8 cellular contexts compared by ENCODE assay signal in the genomic region with DNA sequence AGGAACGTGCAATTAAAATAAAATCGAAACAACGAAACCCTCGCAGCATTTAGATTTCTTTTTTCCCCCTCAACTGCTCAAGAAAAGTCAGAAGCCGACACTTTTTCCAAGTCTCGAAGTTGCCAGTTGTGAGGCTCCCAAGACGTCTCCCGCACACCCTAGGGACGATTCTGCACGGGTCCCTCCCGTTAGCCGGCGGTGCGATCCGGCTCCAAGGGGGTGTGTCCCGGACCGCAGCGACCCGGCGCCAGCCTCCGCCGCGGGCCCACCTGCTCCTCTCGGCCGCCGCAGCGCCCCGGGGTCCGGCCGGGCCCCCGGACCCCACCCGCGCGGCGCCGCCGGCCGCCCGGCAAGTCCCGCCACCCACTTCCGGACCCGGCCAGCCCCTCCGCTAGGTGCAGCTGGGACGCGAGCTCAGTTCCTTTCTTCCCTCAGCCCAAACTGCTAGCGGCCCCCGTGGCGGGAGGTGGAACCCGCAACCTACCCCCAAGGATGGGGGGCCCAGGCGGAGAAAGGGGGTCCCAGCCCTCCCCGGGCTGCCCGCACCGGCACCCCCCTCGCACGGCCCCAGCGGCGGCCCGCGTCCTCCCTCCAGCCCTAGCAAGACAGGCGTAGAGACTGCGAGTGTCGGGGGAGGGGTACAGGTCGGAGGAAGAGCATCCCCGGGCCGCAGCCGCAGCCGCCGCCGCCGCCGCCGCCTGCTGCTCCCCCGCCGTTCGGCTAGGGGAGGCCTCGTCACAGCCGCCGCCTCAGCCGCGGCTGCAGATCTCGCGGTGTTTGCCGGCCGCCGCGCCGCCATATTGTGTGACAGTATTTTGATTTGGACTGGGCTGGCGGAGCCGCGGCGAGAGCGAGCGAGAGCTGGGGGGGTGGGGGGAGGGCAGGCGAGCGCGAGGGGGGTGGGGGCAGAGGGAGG. TPM values are rescaled to one million over a fixed set of nuclear protein-coding genes. Genes with fewer than 3 reads are reported as not detected.
DNase-seq lines count a peak whose midpoint lies in the region; ATAC-seq, FAIRE-seq and TF ChIP-seq lines count a peak whose summit lies in the region.

No MANE protein-coding gene starts in this region.

- peaks cover 2% of the 10 kb centered on the region for H3K27me3 Mint-ChIP-seq in activated CD4-positive, alpha-beta T cell treated with anti-CD3 and anti-CD28 coated beads, Interleukin-2, amount 10 ng/mL, durations not matched to agents 7 days and 5 days

- ATAC-seq in HG03432 (IDR thresholded peaks at IDR 0.05; ENCODE audit: unreplicated experiment): peak; percentile 84
- ATAC-seq in HepG2: peak; percentile 90

- intact Hi-C loops in HepG2 (cut with micrococcal nuclease; ENCODE audit: unreplicated experiment): loop anchor here (5.0 kb wide), 3 partner anchors 75 to 235 kb away; no protein-coding TSS in a partner anchor

- no peaks in the 10 kb centered on the region for H3K9me3 ChIP-seq in HepG2 (ENCODE audit: low read length)

- CTCF ChIA-PET in BJ (lab: Yijun Ruan, JAX): interaction anchor here (1.0 to 2.2 kb wide), 3 partner anchors 21 to 134 kb away, joined by 3 to 8 read pairs (median 3); no protein-coding TSS in a partner anchor
- CTCF ChIA-PET in activated CD4-positive, alpha-beta T cell treated with anti-CD3 and anti-CD28 coated beads, Interleukin-2, amount 10 ng/mL, durations not matched to agents 7 days and 5 days (lab: Charles Lee): interaction anchor here (0.7 to 1.0 kb wide), 6 partner anchors 44 to 285 kb away, joined by 3 to 6 read pairs (median 3); no protein-coding TSS in a partner anchor
- CTCF ChIA-PET in HepG2 (lab: Yijun Ruan, JAX; ENCODE audit: low intra/inter-chr PET ratio, low total read pairs): no interaction called here

- DNase-seq in BJ (ENCODE audit: low read depth) (peak; percentile 47), GM19238 (ENCODE audit: insufficient read length, low spot score) (peak; percentile 76), NCI-H524 (lab: John Stamatoyannopoulos, UW) (peak; percentile 86 to 95), dedifferentiated amniotic fluid mesenchymal stem cell (ENCODE audit: extremely low spot score) (peak; percentile 83), HepG2 (ENCODE audit: low spot score) (peak; percentile 89)
- peak; percentile 92 for DNase-seq in activated CD4-positive, alpha-beta T cell treated with anti-CD3 and anti-CD28 coated beads, Interleukin-2, amount 10 ng/mL, durations not matched to agents 7 days and 5 days
- DNase-seq in stimulated activated CD4-positive, alpha-beta T cell treated with anti-CD3 and anti-CD28 coated beads, Interleukin-2, amount 100 ng/mL, for 48 hours: peak; percentile 75 to 82

- FAIRE-seq in HepG2 (lab: Jason Lieb, UNC): no peak

- peak; percentile 30 to 78; a peak in 3 of 4 replicates for TF ChIP-seq POLR2A in HepG2 (IDR thresholded peaks at IDR 0.05; ENCODE audit: insufficient read depth in 1 of 2, low read depth in 2 of 2, low read length in 2 of 2)

- TF ChIP-seq EP300 in HepG2 (IDR thresholded peaks at IDR 0.05; ENCODE audit: low read depth in 2 of 2, low read length in 2 of 2) (peak in 1 of 2 experiments; percentile 38; a peak in 1 of 4 replicates), HepG2 (CRISPR knock-in tag; IDR thresholded peaks at IDR 0.05; ENCODE audit: borderline replicate concordance) (0 out of 2 replicates have a peak, but pooled peaks have one; percentile 14)

- peaks cover 32% of the 10 kb centered on the region for H4K20me1 ChIP-seq in HepG2 (ENCODE audit: insufficient read depth, low read length)

- H3K36me3 Mint-ChIP-seq in activated CD4-positive, alpha-beta T cell treated with anti-CD3 and anti-CD28 coated beads, Interleukin-2, amount 10 ng/mL, durations not matched to agents 7 days and 5 days (ENCODE audit: low read depth): peaks cover 32% of the 10 kb centered on the region

- peak overlapping the region; percentile 92 for H3K9ac ChIP-seq in HepG2 (ENCODE audit: insufficient read depth, low read depth, low read length)

- peaks cover 10% of the 10 kb centered on the region for H3K9me3 Mint-ChIP-seq in activated CD4-positive, alpha-beta T cell treated with anti-CD3 and anti-CD28 coated beads, Interleukin-2, amount 10 ng/mL, durations not matched to agents 7 days and 5 days

- peaks cover 25% of the 10 kb centered on the region for H3K4me1 ChIP-seq in HepG2 (ENCODE audit: insufficient read depth, low read length)

- WGBS in HepG2 (ENCODE audit: low lambda C conversion rate): 2% methylated on average over 47 of the region's 96 CpGs

- peak overlapping the region; percentile 87 for H3K4me2 ChIP-seq in HepG2 (ENCODE audit: low read depth, low read length)

- TF ChIP-seq RAD21 in HepG2 (CRISPR knock-in tag; IDR thresholded peaks at IDR 0.05): peak; percentile 68

- peaks cover 48% of the 10 kb centered on the region for H3K4me1 Mint-ChIP-seq in activated CD4-positive, alpha-beta T cell treated with anti-CD3 and anti-CD28 coated beads, Interleukin-2, amount 10 ng/mL, durations not matched to agents 7 days and 5 days

- in situ Hi-C loops in HepG2 (cut with HindIII; ENCODE audit: extremely low pct_ligation_motif_present, low pct_unique_long_range_greater_than_20kb): loop anchor here (10.0 kb wide), 1 partner anchor 282 kb away; no protein-coding TSS in a partner anchor

- H3K27me3 ChIP-seq in BJ (ENCODE audit: control insufficient read depth, insufficient read depth, low read length) (peaks cover 2% of the 10 kb centered on the region; the same call in 1 of the 2 replicates), HepG2 (ENCODE audit: control insufficient read depth in 1 of 2, insufficient read depth in 2 of 2, low read length in 2 of 2) (peaks cover 2 to 3% of the 10 kb centered on the region in 2 experiments; a peak in 2 of 5 replicates)

- peak overlapping the region; percentile 88 for H3K4me3 Mint-ChIP-seq in activated CD4-positive, alpha-beta T cell treated with anti-CD3 and anti-CD28 coated beads, Interleukin-2, amount 10 ng/mL, durations not matched to agents 7 days and 5 days

- H3K27ac ChIP-seq in HepG2 (ENCODE audit: extremely low read length, insufficient read depth, low read length): peak overlapping the region; percentile 92

- BruUV-seq in HepG2 (replicated peaks; lab: Mats Ljungman, UMichigan): no TSS peak

- TF ChIP-seq CTCF in BJ (IDR thresholded peaks at IDR 0.05; ENCODE audit: insufficient read depth, low read depth, low read length): no peak
- peak; percentile 26 for TF ChIP-seq CTCF in HepG2 (CRISPR knock-in tag; IDR thresholded peaks at IDR 0.05)

- H3K36me3 ChIP-seq in BJ (ENCODE audit: control insufficient read depth, insufficient read depth, low read length) (no peaks in the 10 kb centered on the region), HepG2 (replicated peaks in 1 of 2; ENCODE audit: control insufficient read depth in 1 of 2, insufficient read depth in 2 of 2, low read length in 2 of 2) (no peaks in the 10 kb centered on the region)

- peaks cover 38% of the 10 kb centered on the region for H3K79me2 ChIP-seq in HepG2 (ENCODE audit: insufficient read depth, low read length)

- peak overlapping the region; percentile 94 for H3K27ac Mint-ChIP-seq in activated CD4-positive, alpha-beta T cell treated with anti-CD3 and anti-CD28 coated beads, Interleukin-2, amount 10 ng/mL, durations not matched to agents 7 days and 5 days

- POLR2A ChIA-PET in BJ (lab: Charles Lee) (no interaction called here), HepG2 (lab: Yijun Ruan, JAX) (interaction anchor here (0.6 to 1.4 kb wide), 7 partner anchors 10 to 242 kb away, joined by 3 to 4 read pairs (median 3); no protein-coding TSS in a partner anchor)
- POLR2A ChIA-PET in activated CD4-positive, alpha-beta T cell treated with anti-CD3 and anti-CD28 coated beads, Interleukin-2, amount 10 ng/mL, durations not matched to agents 7 days and 5 days (lab: Charles Lee): interaction anchor here (0.6 to 1.5 kb wide), 4 partner anchors 32 to 222 kb away, joined by 3 to 6 read pairs (median 4); no protein-coding TSS in a partner anchor

- peak overlapping the region; percentile 98 for H3K4me3 ChIP-seq in BJ (ENCODE audit: low read depth, low read length)
- peak overlapping the region; percentile 97 to 99 (median 97) for H3K4me3 ChIP-seq in HepG2 (replicated peaks in 1 of 3; ENCODE audit: insufficient read depth in 1 of 3, low read depth in 2 of 3, low read length in 3 of 3)

- H2AFZ ChIP-seq in HepG2 (ENCODE audit: low read length): peak overlapping the region; percentile 46

TF ChIP-seq in HepG2, 621 proteins besides CTCF, POLR2A, EP300 and RAD21 (continues in another document):
- TF ChIP-seq ZC3H13 (CRISPR knock-in tag; IDR thresholded peaks at IDR 0.05) (peak; percentile 51; the same call in 1 of the 2 replicates), HIVEP1 (CRISPR knock-in tag; IDR thresholded peaks at IDR 0.05) (peak; percentile 57; the same call in 1 of the 2 replicates)

RNA-seq across cellular contexts. Expression of a gene that starts 0.5 kb away (rescaled TPM):
- polyA plus RNA-seq in BJ (2011; rRNA removed) (23.9 and 41.0 TPM in 2 replicates), HepG2 (2011; rRNA removed) (38.1 and 50.2 TPM in 2 replicates)
- polyA minus RNA-seq in BJ (2011; rRNA and poly(A)+ RNA removed): 22.6 and 31.3 TPM in 2 replicates
- 100 to 1,000 TPM; 126 to 154 TPM for total RNA-seq in activated CD4-positive, alpha-beta T cell treated with anti-CD3 and anti-CD28 coated beads, Interleukin-2, amount 10 ng/mL, durations not matched to agents 7 days and 5 days
- 23.7 and 44.3 TPM in 2 replicates for total RNA-seq in HepG2 (2016; rRNA removed; fragmentation: Illumina TruSeq; extraction: Trizol)
- 8.4 and 8.9 TPM in 2 replicates for total RNA-seq in HepG2 (2016; cell fraction: cytosol; rRNA removed; fragmentation: Illumina TruSeq; extraction: Trizol; ENCODE audit: low read depth)
- 24.3 and 40.7 TPM in 2 replicates for total RNA-seq in HepG2 (2016; cell fraction: insoluble cytoplasmic fraction; rRNA removed; fragmentation: Illumina TruSeq; extraction: Trizol)
- 35.4 and 36.0 TPM in 2 replicates for total RNA-seq in HepG2 (2016; cell fraction: membrane; rRNA removed; fragmentation: Illumina TruSeq; extraction: Trizol)
- total RNA-seq in HepG2 (2016; cell fraction: nucleus; rRNA removed; fragmentation: Illumina TruSeq; extraction: Trizol): 30.5 and 36.6 TPM in 2 replicates
- polyA plus RNA-seq in HepG2 (2011; cell fraction: cytosol; rRNA removed): 21.0 and 33.3 TPM in 2 replicates
- 13.6 and 13.8 TPM in 2 replicates for polyA plus RNA-seq in HepG2 (2011; cell fraction: nucleus; rRNA removed)
- 39.0 and 39.2 TPM in 2 replicates for polyA plus RNA-seq in HepG2 (2012)
- polyA plus RNA-seq in HepG2 (2016; cell fraction: cytosol; fragmentation: Illumina TruSeq; extraction: Trizol; ENCODE audit: low read depth): 4.5 and 4.8 TPM in 2 replicates
- polyA plus RNA-seq in HepG2 (2016; cell fraction: insoluble cytoplasmic fraction; fragmentation: Illumina TruSeq; extraction: Trizol; ENCODE audit: low read depth): 64.7 and 68.7 TPM in 2 replicates
- polyA plus RNA-seq in HepG2 (2016; cell fraction: membrane; fragmentation: Illumina TruSeq; extraction: Trizol; ENCODE audit: low read depth): 28.9 and 30.3 TPM in 2 replicates
- polyA plus RNA-seq in HepG2 (2016; cell fraction: nucleus; fragmentation: Illumina TruSeq; extraction: Trizol; ENCODE audit: insufficient read depth, low read depth): 40.3 and 41.8 TPM in 2 replicates
- polyA minus RNA-seq in HepG2 (2011; rRNA and poly(A)+ RNA removed; ENCODE audit: low replicate concordance): 29.3 and 44.7 TPM in 2 replicates
- polyA minus RNA-seq in HepG2 (2011; cell fraction: cytosol; rRNA and poly(A)+ RNA removed): 31.6 and 41.0 TPM in 2 replicates
- polyA minus RNA-seq in HepG2 (2011; cell fraction: nucleus; rRNA and poly(A)+ RNA removed): 56.5 and 70.6 TPM in 2 replicates

Comparison
In these comparisons a context has a peak if more than half of its experiments do, and no peak if none do; other contexts are left out.
1. Peak in every context shown above with its lines: DNase-seq, ATAC-seq, H3K4me3 ChIP-seq and H3K27ac ChIP-seq.